In genomic region chr10:88735661-88736060, GRCh38 we compare ENCODE assay signal across 25 cellular contexts. TPM values are rescaled to one million over a fixed set of nuclear protein-coding genes. Genes with fewer than 3 reads are reported as not detected.
A peak's percentile ranks its signal among the peaks of the same experiment; 100 is the strongest.
DNase-seq lines count a peak whose midpoint lies in the region; TF ChIP-seq lines count a peak whose summit lies in the region.
"Had no signal": no experiment of that assay in that cellular context is flagged by ENCODE, and none has a peak within 500 bp of the region (broad histone marks: within the 10 kb centered on the region; RNA-seq: fewer than 3 reads in every experiment).

No MANE protein-coding gene starts in this region.

- CTCF ChIA-PET in MCF 10A (lab: Yijun Ruan, JAX) (interaction anchor here (0.7 to 1.0 kb wide), 2 partner anchors 75 to 102 kb away, joined by 3 to 5 read pairs; no protein-coding TSS in a partner anchor), SK-N-SH (lab: Yijun Ruan, JAX) (interaction anchor here (1.4 kb wide), 1 partner anchor 197 kb away, joined by 3 read pairs; no protein-coding TSS in a partner anchor)

- TF ChIP-seq POLR2A in breast epithelium (IDR thresholded peaks at IDR 0.05) = no peak

- H3K27me3 Mint-ChIP-seq in MCF 10A (ENCODE audit: insufficient read depth, unreplicated experiment) = no peaks in the 10 kb centered on the region

- H3K36me3 Mint-ChIP-seq in MCF 10A (ENCODE audit: insufficient read depth, unreplicated experiment) = no peaks in the 10 kb centered on the region

- TF ChIP-seq CTCF in MCF 10A (IDR thresholded peaks at IDR 0.05; ENCODE audit: unreplicated experiment) = no peak
- no peak for TF ChIP-seq CTCF in breast epithelium (IDR thresholded peaks at IDR 0.05)
- TF ChIP-seq CTCF in SK-N-SH (IDR thresholded peaks at IDR 0.05) = no peak
- no peak for TF ChIP-seq CTCF in epithelial cell of esophagus (IDR thresholded peaks at IDR 0.05; ENCODE audit: insufficient read depth, low read depth, low read length, missing control alignments)

- no peaks in the 10 kb centered on the region for H3K4me1 Mint-ChIP-seq in MCF 10A (ENCODE audit: insufficient read depth, unreplicated experiment)
- H3K4me1 Mint-ChIP-seq: activated CD4-positive, alpha-beta memory T cell treated with anti-CD3 and anti-CD28 coated beads, Interleukin-2, amount 10 ng/mL, durations not matched to agents 7 days and 5 days; central memory CD8-positive, alpha-beta T cell had no signal

- TF ChIP-seq RAD21 in SK-N-SH (IDR thresholded peaks at IDR 0.05; ENCODE audit: low read length) = no peak

- TF ChIP-seq EP300 in SK-N-SH (IDR thresholded peaks at IDR 0.05; ENCODE audit: borderline replicate concordance in 1 of 2, low read depth in 1 of 2, low read length in 1 of 2) = 0 out of 4 replicates have a peak, but pooled peaks of 1 of the 2 experiments have one; percentile 17

- H3K27me3 ChIP-seq in breast epithelium = no peaks in the 10 kb centered on the region
- H3K27me3 ChIP-seq in SK-N-SH (ENCODE audit: insufficient read depth) = no peaks in the 10 kb centered on the region
- H3K27me3 ChIP-seq in skeletal muscle satellite cell (ENCODE audit: control insufficient read depth, insufficient read depth, low read length) = no peaks in the 10 kb centered on the region
- H3K27me3 ChIP-seq: BLaER1, Peyer's patch, right atrium auricular region had no signal

- H2AFZ ChIP-seq in SK-N-SH (ENCODE audit: low read depth) = peak overlapping the region; percentile 66

- DNase-seq in MCF 10A (ENCODE audit: unreplicated experiment) (peak; percentile 1), breast epithelium (ENCODE audit: low spot score in 2 of 2) (no peak), SK-N-SH (no peak), epithelial cell of esophagus (ENCODE audit: low read depth) (peak; percentile 62), islet precursor cell (no peak), epidermal melanocyte (ENCODE audit: insufficient read length, low spot score) (no peak)
- DNase-seq in stimulated activated CD4-positive, alpha-beta T cell treated with anti-CD3 and anti-CD28 coated beads, Interleukin-2, amount 100 ng/mL, for 24 hours = no peak
- DNase-seq: 8988T; activated B cell treated with CpG ODN at 0.5 μM for 24 hours; activated CD4-positive, alpha-beta memory T cell treated with anti-CD3 and anti-CD28 coated beads, Interleukin-2, amount 10 ng/mL, durations not matched to agents 7 days and 5 days; activated T-cell treated with anti-CD3 and anti-CD28 coated beads for 4 hours; Calu3; esophagus squamous epithelium; head of caudate nucleus; NCI-H1417; Peyer's patch; T-helper 9 cell had no signal

- BruUV-seq in MCF 10A (replicated peaks; lab: Mats Ljungman, UMichigan) = no TSS peak

- H3K4me3 ChIP-seq in breast epithelium (no peak overlapping the region), SK-N-SH (ENCODE audit: low read depth in 2 of 2, low read length in 1 of 2) (no peak overlapping the region), epithelial cell of esophagus (ENCODE audit: low read length) (no peak overlapping the region), skeletal muscle satellite cell (ENCODE audit: low read length) (no peak overlapping the region)
- H3K4me3 ChIP-seq: BLaER1, esophagus squamous epithelium, Peyer's patch, right atrium auricular region had no signal

- H3F3A ChIP-seq in SK-N-SH (replicated peaks; ENCODE audit: insufficient read depth) = peaks cover 5% of the 10 kb centered on the region

- H3K9me3 ChIP-seq in breast epithelium = no peaks in the 10 kb centered on the region
- H3K9me3 ChIP-seq in SK-N-SH = 0 out of 2 replicates have a peak, but pooled peaks cover 3% of the 10 kb centered on the region
- H3K9me3 ChIP-seq in skeletal muscle satellite cell (replicated peaks; ENCODE audit: low read length) = no peaks in the 10 kb centered on the region
- H3K9me3 ChIP-seq: BLaER1, esophagus squamous epithelium, neutrophil, Peyer's patch, right atrium auricular region had no signal

- no peaks in the 10 kb centered on the region for H3K79me2 ChIP-seq in SK-N-SH (ENCODE audit: insufficient read depth)

- no peak overlapping the region for H3K27ac Mint-ChIP-seq in MCF 10A (ENCODE audit: low read depth, unreplicated experiment)
- H3K27ac Mint-ChIP-seq: activated B cell treated with CpG ODN at 0.5 μM for 24 hours; activated CD4-positive, alpha-beta memory T cell treated with anti-CD3 and anti-CD28 coated beads, Interleukin-2, amount 10 ng/mL, durations not matched to agents 7 days and 5 days had no signal

- 20% methylated on average over 1 of the region's 1 CpG for WGBS in SK-N-SH (ENCODE audit: low lambda C conversion rate)

- no peaks in the 10 kb centered on the region for H3K9me2 ChIP-seq in SK-N-SH

- H3K4me1 ChIP-seq in breast epithelium (no peaks in the 10 kb centered on the region), SK-N-SH (ENCODE audit: control insufficient read depth in 1 of 2, insufficient read depth in 2 of 2, low read depth in 1 of 2, low read length in 1 of 2) (peaks cover 5% of the 10 kb centered on the region in 2 experiments; a peak in 2 of 4 replicates), skeletal muscle satellite cell (ENCODE audit: control insufficient read depth, insufficient read depth, low read length) (peaks cover 11% of the 10 kb centered on the region)
- H3K4me1 ChIP-seq: esophagus squamous epithelium, Peyer's patch, right atrium auricular region had no signal

- no peak overlapping the region for H3K4me3 Mint-ChIP-seq in MCF 10A (ENCODE audit: unreplicated experiment)
- H3K4me3 Mint-ChIP-seq: activated B cell treated with CpG ODN at 0.5 μM for 24 hours; activated CD4-positive, alpha-beta memory T cell treated with anti-CD3 and anti-CD28 coated beads, Interleukin-2, amount 10 ng/mL, durations not matched to agents 7 days and 5 days; central memory CD8-positive, alpha-beta T cell had no signal

- H3K27ac ChIP-seq in breast epithelium = no peak overlapping the region
- H3K27ac ChIP-seq in SK-N-SH (ENCODE audit: low read depth in 2 of 2, low read length in 1 of 2) = no peak overlapping the region
- H3K27ac ChIP-seq: BLaER1, esophagus squamous epithelium, neutrophil, Peyer's patch, right atrium auricular region had no signal

- intact Hi-C loops in MCF 10A (cut with micrococcal nuclease) (loop anchor here (10.0 kb wide), 1 partner anchor 59 kb away; no protein-coding TSS in a partner anchor), breast epithelium (cut with DNase I; ENCODE audit: low total_unique reads) (no loop called here)

- H3K4me2 ChIP-seq in SK-N-SH = no peak overlapping the region
- peak overlapping the region; percentile 18 for H3K4me2 ChIP-seq in skeletal muscle satellite cell (ENCODE audit: low read length)
- H3K4me2 ChIP-seq: BLaER1 had no signal

- no peak overlapping the region for H3K9ac ChIP-seq in SK-N-SH
- no peak overlapping the region for H3K9ac ChIP-seq in skeletal muscle satellite cell (ENCODE audit: low read depth, low read length)
- H3K9ac ChIP-seq: BLaER1 had no signal

- H3K36me3 ChIP-seq in breast epithelium = no peaks in the 10 kb centered on the region
- no peaks in the 10 kb centered on the region for H3K36me3 ChIP-seq in SK-N-SH (replicated peaks in 1 of 2; ENCODE audit: control insufficient read depth in 1 of 2, insufficient read depth in 2 of 2, low read length in 1 of 2)
- H3K36me3 ChIP-seq in skeletal muscle satellite cell (ENCODE audit: insufficient read depth, low read length) = no peaks in the 10 kb centered on the region
- H3K36me3 ChIP-seq: BLaER1, esophagus squamous epithelium, neutrophil, Peyer's patch, right atrium auricular region had no signal

- H4K20me1 ChIP-seq in SK-N-SH (ENCODE audit: insufficient read depth) = no peaks in the 10 kb centered on the region
- H4K20me1 ChIP-seq: BLaER1 had no signal

- POLR2A ChIA-PET in MCF 10A (lab: Yijun Ruan, JAX) (interaction anchor here (0.7 to 1.4 kb wide), 2 partner anchors 14 to 28 kb away, joined by 3 read pairs; no protein-coding TSS in a partner anchor), SK-N-SH (lab: Yijun Ruan, JAX) (no interaction called here)

- no peaks in the 10 kb centered on the region for H3K9me3 Mint-ChIP-seq in MCF 10A (ENCODE audit: unreplicated experiment)
- H3K9me3 Mint-ChIP-seq: activated B cell treated with CpG ODN at 0.5 μM for 24 hours; activated CD4-positive, alpha-beta memory T cell treated with anti-CD3 and anti-CD28 coated beads, Interleukin-2, amount 10 ng/mL, durations not matched to agents 7 days and 5 days; central memory CD8-positive, alpha-beta T cell had no signal

TF ChIP-seq in SK-N-SH, 30 proteins besides CTCF, POLR2A, EP300 and RAD21 (continues in another document):
- TF ChIP-seq RCOR1 (IDR thresholded peaks at IDR 0.05; ENCODE audit: low read length) = no peak
- no peak for TF ChIP-seq IRF3 (IDR thresholded peaks at IDR 0.05; ENCODE audit: low read depth, low read length)
- no peak for TF ChIP-seq GABPA (IDR thresholded peaks at IDR 0.05; ENCODE audit: low read depth)
- TF ChIP-seq PBX3 (IDR thresholded peaks at IDR 0.05) = no peak
- peak; percentile 9; the same call in 1 of the 2 replicates for TF ChIP-seq NFIC (IDR thresholded peaks at IDR 0.05; ENCODE audit: borderline replicate concordance)

RNA-seq across cellular contexts. Expression of gene LIPN, which starts 24.2 kb away (rescaled TPM):
- not detected in 2 replicates for total RNA-seq in MCF 10A (2022)
- total RNA-seq in breast epithelium = not detected
- not detected in 2 replicates for polyA plus RNA-seq in SK-N-SH (2012; rRNA removed)
- not detected in 2 replicates for polyA plus RNA-seq in SK-N-SH (2012; cell fraction: cytosol; rRNA removed)
- polyA plus RNA-seq in SK-N-SH (2012; cell fraction: nucleus; rRNA removed) = not detected in 2 replicates
- not detected in 2 replicates for total RNA-seq in skeletal muscle satellite cell (2012; rRNA removed)
- total RNA-seq: activated CD4-positive, alpha-beta memory T cell treated with anti-CD3 and anti-CD28 coated beads, Interleukin-2, amount 10 ng/mL, durations not matched to agents 7 days and 5 days; Calu3; mucosa of gallbladder; NCI-H460; Peyer's patch; right atrium auricular region had no signal

RNA-seq across cellular contexts. Expression of gene LIPK, which starts 29.6 kb away (rescaled TPM):
- not detected in 2 replicates for total RNA-seq in MCF 10A (2022)
- 1 to 10 TPM in 1 of 3 donors, under 1 TPM in 1, not detected in 1; 0.66 to 3.2 TPM for total RNA-seq in breast epithelium
- not detected in 2 replicates for polyA plus RNA-seq in SK-N-SH (2012; rRNA removed)
- not detected in 2 replicates for polyA plus RNA-seq in SK-N-SH (2012; cell fraction: cytosol; rRNA removed)
- polyA plus RNA-seq in SK-N-SH (2012; cell fraction: nucleus; rRNA removed) = not detected in 2 replicates
- not detected in 2 replicates for total RNA-seq in skeletal muscle satellite cell (2012; rRNA removed)
- total RNA-seq: activated B cell treated with CpG ODN at 0.5 μM for 24 hours; activated CD4-positive, alpha-beta memory T cell treated with anti-CD3 and anti-CD28 coated beads, Interleukin-2, amount 10 ng/mL, durations not matched to agents 7 days and 5 days; Calu3; mucosa of gallbladder; NCI-H460; Peyer's patch; right atrium auricular region; subcutaneous adipose tissue had no signal

Comparison
In these comparisons a context has a peak if more than half of its experiments do, and no peak if none do; other contexts are left out.
1. DNase-seq: peak in MCF 10A (single experiment) and epithelial cell of esophagus (single experiment); none in breast epithelium (0 of 2), SK-N-SH (single experiment), islet precursor cell (single experiment), stimulated activated CD4-positive, alpha-beta T cell treated with anti-CD3 and anti-CD28 coated beads, Interleukin-2, amount 100 ng/mL, for 24 hours (0 of 2) and epidermal melanocyte (single experiment).